8 cellular contexts compared by ENCODE assay signal in genomic region chr10:79070611-79071534, GRCh38. TPM values are rescaled to one million over a fixed set of nuclear protein-coding genes. Genes with fewer than 3 reads are reported as not detected.
DNase-seq lines count a peak whose midpoint lies in the region; ATAC-seq and TF ChIP-seq lines count a peak whose summit lies in the region.

No MANE protein-coding gene starts in this region.

- CTCF ChIA-PET in AG04450 (lab: Charles Lee): interaction anchor here (0.6 to 1.4 kb wide), 6 partner anchors 41 to 876 kb away, joined by 3 to 16 read pairs (median 6); no protein-coding TSS in a partner anchor

- H3K4me1 ChIP-seq in GM23248 (ENCODE audit: insufficient read depth) (peaks cover 24% of the 10 kb centered on the region), ascending aorta (peaks cover 13 to 37% of the 10 kb centered on the region in 2 donors), left ventricle myocardium inferior (peaks cover 87% of the 10 kb centered on the region), ovary (ENCODE audit: insufficient read depth) (peaks cover 32% of the 10 kb centered on the region)

- 0 to 2% methylated on average over 33 to 42 of the region's 42 CpGs for WGBS in GM23248 (ENCODE audit: low coverage in 1 of 2, low lambda C conversion rate in 2 of 2, missing lambda C conversion rate in 2 of 2), 2 experiments
- WGBS in ovary, 3 donors: 0 to 1% (median 1%) methylated on average over 36 to 42 of the region's 42 CpGs

- POLR2A ChIA-PET in AG04450 (lab: Yijun Ruan, JAX): interaction anchor here (0.6 to 1.0 kb wide), 3 partner anchors 68 to 794 kb away, joined by 3 to 4 read pairs (median 4); no protein-coding TSS in a partner anchor

- ATAC-seq in HG03025 (IDR thresholded peaks at IDR 0.05; ENCODE audit: low FRiP score, unreplicated experiment): no peak

- peak overlapping the region; percentile 98 for H3K9ac ChIP-seq in GM23248

- H3K9me3 ChIP-seq in AG04450 (ENCODE audit: control insufficient read depth, insufficient read depth, low read length) (no peaks in the 10 kb centered on the region; the same call in 1 of the 2 replicates), GM23248 (ENCODE audit: low read depth) (no peaks in the 10 kb centered on the region), ascending aorta (no peaks in the 10 kb centered on the region), left ventricle myocardium inferior (replicated peaks) (no peaks in the 10 kb centered on the region), ovary (no peaks in the 10 kb centered on the region)

- H3K79me2 ChIP-seq in GM23248 (ENCODE audit: insufficient read depth): peaks cover 64% of the 10 kb centered on the region

- intact Hi-C loops in ascending aorta (cut with DNase I) (loop anchor here (1.0 to 5.0 kb wide), 5 partner anchors 14 to 176 kb away; no protein-coding TSS in a partner anchor), left ventricle myocardium inferior (cut with micrococcal nuclease) (loop anchor here (5.0 kb wide), 1 partner anchor 76 kb away; no protein-coding TSS in a partner anchor), ovary (cut with DNase I) (loop anchor here in 3 of 4 donors (2.0 to 5.0 kb wide), 2 partner anchors 76 to 112 kb away; no protein-coding TSS in a partner anchor)

- no peaks in the 10 kb centered on the region for H3K36me3 ChIP-seq in GM23248 (ENCODE audit: low read depth)
- no peaks in the 10 kb centered on the region for H3K36me3 ChIP-seq in ascending aorta
- H3K36me3 ChIP-seq in left ventricle myocardium inferior: no peaks in the 10 kb centered on the region
- no peaks in the 10 kb centered on the region for H3K36me3 ChIP-seq in ovary

- H3K4me2 ChIP-seq in GM23248 (ENCODE audit: unreplicated experiment): peak overlapping the region; percentile 90

- no peaks in the 10 kb centered on the region for H3K9me2 ChIP-seq in GM23248 (ENCODE audit: insufficient read depth)

- peak overlapping the region; percentile 92 for H3K27ac ChIP-seq in AG04450 (ENCODE audit: low read depth, low read length)
- peak overlapping the region; percentile 92 for H3K27ac ChIP-seq in GM23248
- peak overlapping the region; percentile 98 to 99 for H3K27ac ChIP-seq in ascending aorta
- H3K27ac ChIP-seq in left ventricle myocardium inferior (replicated peaks): peak overlapping the region; percentile 99
- H3K27ac ChIP-seq in ovary: peak overlapping the region; percentile 86 to 89

- TF ChIP-seq POLR2A in ovary (IDR thresholded peaks at IDR 0.05): peak; percentile 27

- no peak overlapping the region for H2AFZ ChIP-seq in GM23248

- TF ChIP-seq CTCF in AG04450 (IDR thresholded peaks at IDR 0.05; ENCODE audit: low read depth, low read length) (no peak), ascending aorta (IDR thresholded peaks at IDR 0.05) (no peak), left ventricle myocardium inferior (IDR thresholded peaks at IDR 0.05; ENCODE audit: borderline replicate concordance) (no peak), ovary (IDR thresholded peaks at IDR 0.05) (no peak)

- H3K4me3 ChIP-seq in AG04450 (ENCODE audit: low read depth, low read length) (peak overlapping the region; percentile 98), GM23248 (peak overlapping the region; percentile 99), ascending aorta (peak overlapping the region; percentile 90 to 98), left ventricle myocardium inferior (peak overlapping the region; percentile 89), ovary (peak overlapping the region; percentile 56)

- H3F3A ChIP-seq in GM23248 (ENCODE audit: insufficient read depth): peaks cover 11% of the 10 kb centered on the region

- TF ChIP-seq EP300 in ovary (IDR thresholded peaks at IDR 0.05): no peak

- no peaks in the 10 kb centered on the region for H4K20me1 ChIP-seq in GM23248 (ENCODE audit: insufficient read depth)

- H3K27me3 ChIP-seq in AG04450 (ENCODE audit: control insufficient read depth, insufficient read depth, low read length) (no peaks in the 10 kb centered on the region), GM23248 (replicated peaks; ENCODE audit: insufficient read depth) (no peaks in the 10 kb centered on the region), ascending aorta (no peaks in the 10 kb centered on the region), left ventricle myocardium inferior (ENCODE audit: low read depth) (no peaks in the 10 kb centered on the region), ovary (no peaks in the 10 kb centered on the region)

- in situ Hi-C loops in GM23248 (cut with MboI): loop anchor here (10.0 kb wide), 1 partner anchor 124 kb away; no protein-coding TSS in a partner anchor

- no peak for DNase-seq in AG04450 (ENCODE audit: low read depth, low spot score)
- peak; percentile 95 for DNase-seq in GM23248
- DNase-seq in NCI-H526 treated with DMSO at 0.1 percent for 48 hours (lab: John Stamatoyannopoulos, UW): peak; percentile 9
- peak; percentile 73 to 97 for DNase-seq in ascending aorta (ENCODE audit: low spot score in 2 of 2)
- DNase-seq in left ventricle myocardium inferior: peak; percentile 92
- peak; percentile 80 to 89 (median 83) for DNase-seq in ovary
- DNase-seq in RPMI8226: no peak

RNA-seq across cellular contexts. Expression of gene ZMIZ1, which starts 2.1 kb away (rescaled TPM):
- polyA plus RNA-seq in AG04450 (2011; rRNA removed) (7.6 and 12.8 TPM in 2 replicates), GM23248 (2016; fragmentation: Nextera tagmentation; extraction: Ambion mirVana) (20.9 and 21.9 TPM in 2 replicates), ovary (10 to 100 TPM; 36.5 to 40.3 TPM)
- 16.5 and 21.3 TPM in 2 replicates for polyA minus RNA-seq in AG04450 (2011; rRNA and poly(A)+ RNA removed)
- 26.6 and 28.4 TPM in 2 replicates for total RNA-seq in GM23248 (2014; rRNA removed; shearing (Covaris generic))
- total RNA-seq in ascending aorta (96.2 TPM), left ventricle myocardium inferior (55.9 TPM), ovary (100 to 1,000 TPM in 2 of 7 donors, 10 to 100 TPM in 5; 30.3 to 117 (median 86.3) TPM)

Comparison
In these comparisons a context has a peak if more than half of its experiments do, and no peak if none do; other contexts are left out.
1. DNase-seq: peak in GM23248 (single experiment), NCI-H526 treated with DMSO at 0.1 percent for 48 hours (single experiment), ascending aorta (2 of 2), left ventricle myocardium inferior (single experiment) and ovary (5 of 5); none in AG04450 (single experiment) and RPMI8226 (single experiment).
2. Peak in every context shown above with its lines, with median percentiles within 50 percentile points of each other: H3K27ac ChIP-seq and H3K4me3 ChIP-seq.